In genomic region chr14:99682809-99683618, GRCh38 we compare ENCODE assay signal across 8 cellular contexts. TPM values are rescaled to one million over a fixed set of nuclear protein-coding genes. Genes with fewer than 3 reads are reported as not detected.
DNase-seq lines count a peak whose midpoint lies in the region; ATAC-seq, FAIRE-seq and TF ChIP-seq lines count a peak whose summit lies in the region.

No MANE protein-coding gene starts in this region.

- peak overlapping the region; percentile 79 for H3K4me3 Mint-ChIP-seq in activated CD8-positive, alpha-beta memory T cell treated with anti-CD3 and anti-CD28 coated beads, Interleukin-2, amount 10 ng/mL, durations not matched to agents 7 days and 5 days

- peaks cover 12% of the 10 kb centered on the region for H3K9me3 ChIP-seq in A673 (ENCODE audit: low read depth, low read length, poor library complexity, severe bottlenecking)
- no peaks in the 10 kb centered on the region for H3K9me3 ChIP-seq in endocrine pancreas (ENCODE audit: control insufficient read depth, low read length)
- peaks cover 12% of the 10 kb centered on the region for H3K9me3 ChIP-seq in mesodermal cell (ENCODE audit: control insufficient read depth, low read length)

- peak overlapping the region; percentile 93 for H3K9ac ChIP-seq in endocrine pancreas (ENCODE audit: control insufficient read depth, insufficient read depth, low read length)

- H3K27me3 ChIP-seq in A673 (replicated peaks; ENCODE audit: insufficient read depth, low read depth, low read length, poor library complexity) = peaks cover 5% of the 10 kb centered on the region
- H3K27me3 ChIP-seq in endocrine pancreas (ENCODE audit: control insufficient read depth, insufficient read depth, low read length) = no peaks in the 10 kb centered on the region

- H3K27ac ChIP-seq in A673 (ENCODE audit: low read depth, low read length, poor library complexity, severe bottlenecking) (peak overlapping the region; percentile 84), mesodermal cell (ENCODE audit: low read depth, low read length, severe bottlenecking) (peak overlapping the region; percentile 47)

- H3K27me3 Mint-ChIP-seq in activated CD8-positive, alpha-beta memory T cell treated with anti-CD3 and anti-CD28 coated beads, Interleukin-2, amount 10 ng/mL, durations not matched to agents 7 days and 5 days = peaks cover 21% of the 10 kb centered on the region

- 3% methylated on average over 32 to 39 of the region's 42 CpGs for WGBS in mesodermal cell (ENCODE audit: insufficient coverage in 2 of 2), 2 experiments

- H3K4me1 Mint-ChIP-seq in activated CD8-positive, alpha-beta memory T cell treated with anti-CD3 and anti-CD28 coated beads, Interleukin-2, amount 10 ng/mL, durations not matched to agents 7 days and 5 days = peaks cover 7% of the 10 kb centered on the region

- H3K36me3 ChIP-seq in A673 (ENCODE audit: insufficient read depth, low read length, poor library complexity, severe bottlenecking) (no peaks in the 10 kb centered on the region), endocrine pancreas (ENCODE audit: control insufficient read depth, insufficient read depth, low read length) (no peaks in the 10 kb centered on the region), mesodermal cell (ENCODE audit: control insufficient read depth, insufficient read depth, low read length) (no peaks in the 10 kb centered on the region)

- TSS peak; percentile 84 for BruUV-seq in A673 (replicated peaks; lab: Mats Ljungman, UMichigan)

- peak; percentile 98 for TF ChIP-seq CTCF in A673 (conservative IDR thresholded peaks at IDR 0.05; ENCODE audit: low read depth, low read length)

- H3K4me3 ChIP-seq in A673 (ENCODE audit: low read depth, low read length, poor library complexity, severe bottlenecking) (peak overlapping the region; percentile 98), endocrine pancreas (ENCODE audit: control insufficient read depth, insufficient read depth, low read length) (peak overlapping the region; percentile 65), mesodermal cell (ENCODE audit: extremely low read depth, insufficient read depth, low read length, poor library complexity, severe bottlenecking) (peak overlapping the region; percentile 65)

- CTCF ChIA-PET in A673 (lab: Charles Lee) = interaction anchor here (0.6 to 1.4 kb wide), 3 partner anchors 202 to 288 kb away, joined by 3 to 4 read pairs (median 4); no protein-coding TSS in a partner anchor
- CTCF ChIA-PET in activated CD8-positive, alpha-beta memory T cell treated with anti-CD3 and anti-CD28 coated beads, Interleukin-2, amount 10 ng/mL, durations not matched to agents 7 days and 5 days (lab: Charles Lee) = interaction anchor here (0.9 to 3.6 kb wide), 8 partner anchors 11 to 204 kb away, joined by 3 to 13 read pairs (median 4); partner anchors contain the start of gene CCDC85C

- peak; percentile 67 for FAIRE-seq in GM18507 (lab: Jason Lieb, UNC)

- POLR2A ChIA-PET in A673 (lab: Charles Lee; ENCODE audit: low non-redundant PET) = no interaction called here

- intact Hi-C loops in A673 (cut with micrococcal nuclease; ENCODE audit: unreplicated experiment) = loop anchor here (1.0 to 2.0 kb wide), 2 partner anchors 78 to 202 kb away; partner anchors contain the start of gene CCDC85C

- ATAC-seq in HG03354 (IDR thresholded peaks at IDR 0.05; ENCODE audit: poor library complexity, severe bottlenecking, unreplicated experiment) = peak; percentile 45
- ATAC-seq in activated CD8-positive, alpha-beta memory T cell treated with anti-CD3 and anti-CD28 coated beads, Interleukin-2, amount 10 ng/mL, durations not matched to agents 7 days and 5 days = peak; percentile 38

- no peaks in the 10 kb centered on the region for H3K9me3 Mint-ChIP-seq in activated CD8-positive, alpha-beta memory T cell treated with anti-CD3 and anti-CD28 coated beads, Interleukin-2, amount 10 ng/mL, durations not matched to agents 7 days and 5 days (ENCODE audit: low read depth)

- no peaks in the 10 kb centered on the region for H3K4me1 ChIP-seq in A673 (ENCODE audit: insufficient read depth, low read length, poor library complexity, severe bottlenecking)
- H3K4me1 ChIP-seq in endocrine pancreas (ENCODE audit: control insufficient read depth, insufficient read depth, low read length) = no peaks in the 10 kb centered on the region
- no peaks in the 10 kb centered on the region for H3K4me1 ChIP-seq in mesodermal cell (ENCODE audit: control insufficient read depth, insufficient read depth, low read length, poor library complexity, severe bottlenecking)

- H3K27ac Mint-ChIP-seq in activated CD8-positive, alpha-beta memory T cell treated with anti-CD3 and anti-CD28 coated beads, Interleukin-2, amount 10 ng/mL, durations not matched to agents 7 days and 5 days = peak overlapping the region; percentile 81

- DNase-seq in A673 (ENCODE audit: low spot score) (peak; percentile 84), GM18507 (ENCODE audit: extremely low spot score, insufficient read length, low read depth) (peak; percentile 64), NCI-H774 (lab: John Stamatoyannopoulos, UW) (peak; percentile 51)
- DNase-seq in activated CD8-positive, alpha-beta memory T cell treated with anti-CD3 and anti-CD28 coated beads, Interleukin-2, amount 10 ng/mL, durations not matched to agents 7 days and 5 days = peak; percentile 89
- DNase-seq in stimulated activated CD8-positive, alpha-beta memory T cell treated with anti-CD3 and anti-CD28 coated beads, Interleukin-12 subunit alpha, Interleukin-12 subunit beta, amount 100 ng/mL, for 4 hours (ENCODE audit: low read depth) = peak; percentile 66

- H3K36me3 Mint-ChIP-seq in activated CD8-positive, alpha-beta memory T cell treated with anti-CD3 and anti-CD28 coated beads, Interleukin-2, amount 10 ng/mL, durations not matched to agents 7 days and 5 days = no peaks in the 10 kb centered on the region

RNA-seq across cellular contexts. Expression of gene CYP46A1, which starts 1.1 kb away (rescaled TPM):
- total RNA-seq in A673 (2021) = 0.37 TPM in 1 of 2 replicates, not detected in the other
- under 1 TPM in 1 of 2 experiments, not detected in 1; 0.15 TPM for total RNA-seq in activated CD8-positive, alpha-beta memory T cell treated with anti-CD3 and anti-CD28 coated beads, Interleukin-2, amount 10 ng/mL, durations not matched to agents 7 days and 5 days
- polyA plus RNA-seq in mesodermal cell (2013, experiment 1 of 2) = 0.88 TPM
- polyA plus RNA-seq in mesodermal cell (2013, experiment 2 of 2) = 1.5 TPM

RNA-seq across cellular contexts. Expression of gene HHIPL1, which starts 38.1 kb away (rescaled TPM):
- 0.06 and 0.15 TPM in 2 replicates for total RNA-seq in A673 (2021)
- under 1 TPM in 1 of 2 experiments, not detected in 1; 0.09 TPM for total RNA-seq in activated CD8-positive, alpha-beta memory T cell treated with anti-CD3 and anti-CD28 coated beads, Interleukin-2, amount 10 ng/mL, durations not matched to agents 7 days and 5 days
- polyA plus RNA-seq in mesodermal cell (2013, experiment 1 of 2) = 1.9 TPM
- 1.9 TPM for polyA plus RNA-seq in mesodermal cell (2013, experiment 2 of 2)

Comparison
In these comparisons a context has a peak if more than half of its experiments do, and no peak if none do; other contexts are left out.
1. Peak in every context shown above with its lines: DNase-seq, ATAC-seq, H3K4me3 ChIP-seq and H3K27ac ChIP-seq.